ENCODE assay signal across 1 cellular context in genomic region chr7:908159-908918, GRCh38.
TF ChIP-seq lines count a peak whose summit lies in the region.

No MANE protein-coding gene starts in this region.

TF ChIP-seq in GM12878, 131 proteins besides CTCF, POLR2A, EP300 and RAD21:
- no peak for TF ChIP-seq ZBTB40 (IDR thresholded peaks at IDR 0.05; ENCODE audit: borderline replicate concordance)
- peak; percentile 77; the same call in 1 of the 2 replicates for TF ChIP-seq HDGF (IDR thresholded peaks at IDR 0.05)
- no peak for TF ChIP-seq TCF3 (IDR thresholded peaks at IDR 0.05; ENCODE audit: borderline replicate concordance, insufficient read depth, low read depth, low read length)
- TF ChIP-seq GATAD2B (conservative IDR thresholded peaks at IDR 0.05; ENCODE audit: low read depth), result peak; percentile 70; the same call in 1 of the 2 replicates
- peak; percentile 57; the same call in 1 of the 2 replicates for TF ChIP-seq LARP7 (IDR thresholded peaks at IDR 0.05)
- no peak for TF ChIP-seq USF2 (IDR thresholded peaks at IDR 0.05; ENCODE audit: borderline replicate concordance, low read depth, low read length)
- TF ChIP-seq POLR2AphosphoS2 (IDR thresholded peaks at IDR 0.05; ENCODE audit: low read depth, low read length), result no peak
- peak; percentile 94 for TF ChIP-seq ZBTB33 (IDR thresholded peaks at IDR 0.05)
